Comparison of ENCODE assay signal across 8 cellular contexts in genomic region chrX:40644821-40645358, GRCh38. TPM values are rescaled to one million over a fixed set of nuclear protein-coding genes. Genes with fewer than 3 reads are reported as not detected.
DNase-seq lines count a peak whose midpoint lies in the region; ATAC-seq and TF ChIP-seq lines count a peak whose summit lies in the region.

No MANE protein-coding gene starts in this region.

- WGBS in mesenchymal stem cell = 63% methylated on average over 4 of the region's 4 CpGs

- no peak overlapping the region for H3K4ac ChIP-seq in mesenchymal stem cell (ENCODE audit: low read depth in 1 of 2, low read length in 2 of 2)

- peak overlapping the region in 1 of 2 experiments; percentile 15 for H3K14ac ChIP-seq in mesenchymal stem cell (ENCODE audit: low read length in 2 of 2)

- CTCF ChIA-PET in AG04450 (lab: Charles Lee) = interaction anchor here (2.7 kb wide), 1 partner anchor 101 kb away, joined by 10 read pairs; no protein-coding TSS in a partner anchor

- no peaks in the 10 kb centered on the region for H3K27me3 Mint-ChIP-seq in dendritic cell treated with granulocyte-macrophage colony-stimulating factor and Interleukin-4, amounts not matched to agents 40 ng/mL and 50 ng/mL, for 4 days

- H2BK120ac ChIP-seq in mesenchymal stem cell (ENCODE audit: low read depth, low read length) = no peak overlapping the region

- H4K8ac ChIP-seq in mesenchymal stem cell (ENCODE audit: low read length) = peak overlapping the region; percentile 49

- no peak overlapping the region for H2BK15ac ChIP-seq in mesenchymal stem cell (ENCODE audit: low read depth, poor library complexity, severe bottlenecking)

- peaks cover 35% of the 10 kb centered on the region for H3K4me1 Mint-ChIP-seq in dendritic cell treated with granulocyte-macrophage colony-stimulating factor and Interleukin-4, amounts not matched to agents 40 ng/mL and 50 ng/mL, for 4 days (ENCODE audit: low read depth)

- H4K91ac ChIP-seq in mesenchymal stem cell (ENCODE audit: low read length) = peak overlapping the region; percentile 61

- ATAC-seq in GM18873 (IDR thresholded peaks at IDR 0.05; ENCODE audit: low FRiP score, unreplicated experiment) = peak; percentile 35

- H3K23ac ChIP-seq in mesenchymal stem cell (ENCODE audit: low read length in 2 of 2) = no peak overlapping the region

- peak overlapping the region; percentile 61 for H3K4me2 ChIP-seq in mesenchymal stem cell (ENCODE audit: low read length, poor library complexity, severe bottlenecking)

- H3K9me3 ChIP-seq in AG04450 (ENCODE audit: control insufficient read depth, insufficient read depth, low read length) = no peaks in the 10 kb centered on the region
- H3K9me3 ChIP-seq in KOPT-K1 (ENCODE audit: insufficient read depth, low read length, poor library complexity, severe bottlenecking) = no peaks in the 10 kb centered on the region
- no peaks in the 10 kb centered on the region for H3K9me3 ChIP-seq in mesenchymal stem cell (ENCODE audit: control insufficient read depth, low read length)

- no peaks in the 10 kb centered on the region for H3K9me3 Mint-ChIP-seq in dendritic cell treated with granulocyte-macrophage colony-stimulating factor and Interleukin-4, amounts not matched to agents 40 ng/mL and 50 ng/mL, for 4 days

- no peak overlapping the region for H2AK5ac ChIP-seq in mesenchymal stem cell (ENCODE audit: low read length, severe bottlenecking)

- peaks cover 2% of the 10 kb centered on the region for H3K79me1 ChIP-seq in mesenchymal stem cell (replicated peaks; ENCODE audit: low read length, poor library complexity, severe bottlenecking)

- intact Hi-C loops in dendritic cell treated with granulocyte-macrophage colony-stimulating factor and Interleukin-4, amounts not matched to agents 40 ng/mL and 50 ng/mL, for 4 days (cut with micrococcal nuclease) = loop anchor here (1.0 to 5.0 kb wide), 2 partner anchors 65 to 103 kb away; partner anchors contain the start of gene ATP6AP2

- peak overlapping the region; percentile 85 for H3K9ac ChIP-seq in mesenchymal stem cell (ENCODE audit: low read length)

- POLR2A ChIA-PET in AG04450 (lab: Yijun Ruan, JAX) = no interaction called here

- H2AFZ ChIP-seq in mesenchymal stem cell (ENCODE audit: low read depth, low read length) = no peak overlapping the region

- no peak overlapping the region for H2BK5ac ChIP-seq in mesenchymal stem cell (ENCODE audit: low read depth, low read length, poor library complexity, severe bottlenecking)

- TF ChIP-seq CTCF in AG04450 (IDR thresholded peaks at IDR 0.05; ENCODE audit: low read depth, low read length) = no peak

- H3K27me3 ChIP-seq in AG04450 (ENCODE audit: control insufficient read depth, insufficient read depth, low read length) (no peaks in the 10 kb centered on the region), mesenchymal stem cell (ENCODE audit: control insufficient read depth in 1 of 2, insufficient read depth in 1 of 2, low read length in 2 of 2) (peaks cover 0 to 8% of the 10 kb centered on the region in 2 experiments)

- DNase-seq in AG04450 (ENCODE audit: low read depth, low spot score) (no peak), mesenchymal stem cell (peak; percentile 79), stromal cell of bone marrow (ENCODE audit: low read depth) (peak; percentile 69), NCI-H187 (lab: John Stamatoyannopoulos, UW) (no peak)
- DNase-seq in activated CD4-positive, CD25-positive, alpha-beta regulatory T cell treated with anti-CD3 and anti-CD28 coated beads, Interleukin-2, amount 50 U/mL, for 72 hours = peak; percentile 53

- H3K27ac ChIP-seq in AG04450 (ENCODE audit: low read depth, low read length) (peak overlapping the region; percentile 61), KOPT-K1 (ENCODE audit: low read depth, low read length, poor library complexity, severe bottlenecking) (peak overlapping the region; percentile 92), mesenchymal stem cell (ENCODE audit: low read length, poor library complexity, severe bottlenecking) (peak overlapping the region; percentile 69)

- H3K4me1 ChIP-seq in mesenchymal stem cell (ENCODE audit: control insufficient read depth, insufficient read depth, low read depth, low read length) = peaks cover 4% of the 10 kb centered on the region

- H3K18ac ChIP-seq in mesenchymal stem cell (ENCODE audit: low read depth in 1 of 2, low read length in 2 of 2) = no peak overlapping the region

- peaks cover 29% of the 10 kb centered on the region for H3K36me3 ChIP-seq in KOPT-K1 (ENCODE audit: insufficient read depth, low read length)
- H3K36me3 ChIP-seq in mesenchymal stem cell (ENCODE audit: control insufficient read depth in 1 of 2, insufficient read depth in 2 of 2, low read depth in 1 of 2, low read length in 2 of 2) = peaks cover 3 to 14% of the 10 kb centered on the region in 2 experiments

- H2BK12ac ChIP-seq in mesenchymal stem cell (ENCODE audit: low read length in 2 of 2) = peak overlapping the region in 1 of 2 experiments; percentile 18

- H3K4me3 ChIP-seq in AG04450 (ENCODE audit: low read depth, low read length) (peak overlapping the region; percentile 54), mesenchymal stem cell (ENCODE audit: insufficient read depth in 1 of 2, low read depth in 1 of 2, low read length in 2 of 2) (peak overlapping the region in 1 of 2 experiments; percentile 73)

- H3K27ac Mint-ChIP-seq in dendritic cell treated with granulocyte-macrophage colony-stimulating factor and Interleukin-4, amounts not matched to agents 40 ng/mL and 50 ng/mL, for 4 days = peak overlapping the region; percentile 95

- peak overlapping the region; percentile 94 for H3K4me3 Mint-ChIP-seq in dendritic cell treated with granulocyte-macrophage colony-stimulating factor and Interleukin-4, amounts not matched to agents 40 ng/mL and 50 ng/mL, for 4 days

- peaks cover 56% of the 10 kb centered on the region for H3K36me3 Mint-ChIP-seq in dendritic cell treated with granulocyte-macrophage colony-stimulating factor and Interleukin-4, amounts not matched to agents 40 ng/mL and 50 ng/mL, for 4 days (ENCODE audit: low read depth)

RNA-seq across cellular contexts. Expression of gene CXorf38, which starts 2.5 kb away (rescaled TPM):
- 7.7 and 10.1 TPM in 2 replicates for polyA plus RNA-seq in AG04450 (2011; rRNA removed)
- polyA minus RNA-seq in AG04450 (2011; rRNA and poly(A)+ RNA removed) = 4.1 and 4.7 TPM in 2 replicates
- 7.3 TPM for polyA plus RNA-seq in mesenchymal stem cell (2013, experiment 1 of 2)
- polyA plus RNA-seq in mesenchymal stem cell (2013, experiment 2 of 2) = 7.7 TPM

RNA-seq across cellular contexts. Expression of gene MPC1L, which starts 21.7 kb away (rescaled TPM):
- not detected in 2 replicates for polyA plus RNA-seq in AG04450 (2011; rRNA removed)
- not detected in 2 replicates for polyA minus RNA-seq in AG04450 (2011; rRNA and poly(A)+ RNA removed)
- polyA plus RNA-seq in mesenchymal stem cell (2013, experiment 1 of 2) = not detected
- not detected for polyA plus RNA-seq in mesenchymal stem cell (2013, experiment 2 of 2)

Comparison
In these comparisons a context has a peak if more than half of its experiments do, and no peak if none do; other contexts are left out.
1. DNase-seq: peak in activated CD4-positive, CD25-positive, alpha-beta regulatory T cell treated with anti-CD3 and anti-CD28 coated beads, Interleukin-2, amount 50 U/mL, for 72 hours (single experiment), mesenchymal stem cell (single experiment) and stromal cell of bone marrow (single experiment); none in AG04450 (single experiment) and NCI-H187 (0 of 2).
2. Peak in every context shown above with its lines, with median percentiles within 50 percentile points of each other: H3K27ac ChIP-seq.